In the genomic region with DNA sequence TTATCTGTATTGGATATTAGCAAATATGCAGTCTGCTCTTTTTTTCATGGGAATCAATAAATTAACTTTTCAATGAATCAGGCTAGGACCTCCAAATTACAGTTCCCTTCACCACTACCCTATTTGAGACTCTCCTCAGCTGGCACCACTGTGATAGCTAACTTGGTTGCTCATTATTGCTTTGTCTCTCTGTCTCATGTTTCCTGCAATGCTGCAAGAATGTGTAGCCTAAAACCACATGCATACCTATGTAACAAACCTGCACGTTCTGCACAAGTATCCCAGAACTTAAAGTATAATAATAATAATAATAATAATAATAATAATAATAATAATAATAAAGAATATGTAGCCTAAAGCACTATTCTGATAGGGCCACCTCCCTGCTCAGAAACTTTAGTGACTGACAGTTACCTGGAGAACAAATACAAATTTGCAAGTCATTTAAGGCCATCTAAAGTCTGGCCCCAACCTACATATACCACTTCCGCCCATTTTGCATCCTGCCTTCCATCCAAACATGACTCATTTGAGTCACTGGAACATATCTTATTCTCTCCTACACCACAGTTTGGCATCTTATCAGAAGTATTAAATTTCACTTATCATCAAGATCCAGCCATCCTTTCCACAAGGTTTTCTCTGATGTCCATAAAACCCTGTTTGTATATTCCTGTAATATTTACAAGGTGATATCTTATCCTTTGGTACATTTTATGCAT, we compare ENCODE assay signal across 20 cellular contexts.
"Had no signal": no experiment of that assay in that cellular context is flagged by ENCODE, and none has a peak within 500 bp of the region (broad histone marks: within the 10 kb centered on the region; RNA-seq: fewer than 3 reads in every experiment).

No MANE protein-coding gene starts in this region.

- ATAC-seq: activated T-cell treated with anti-CD3 and anti-CD28 coated beads, Interleukin-2, amount 50 U/mL, for 4 hours; left lobe of liver; natural killer cell treated with Interleukin-12 subunit alpha and Interleukin-12 subunit beta and Interleukin-15 and Interleukin-18, amount 100 ng/mL, for 72 hours; stimulated activated effector memory CD8-positive, alpha-beta T cell treated with anti-CD3 and anti-CD28 coated beads, Interleukin-12 subunit alpha, Interleukin-12 subunit beta, amount 100 ng/mL, for 72 hours had no signal

- H3K36me3 ChIP-seq: ascending aorta, sigmoid colon, stomach had no signal

- H3K27ac ChIP-seq: ascending aorta, parathyroid adenoma, sigmoid colon, stomach had no signal

- H3K4me1 ChIP-seq: ascending aorta, parathyroid adenoma, sigmoid colon, stomach had no signal

- H3K27me3 ChIP-seq: ascending aorta, sigmoid colon, stomach had no signal

- H3K9me3 ChIP-seq: ascending aorta, sigmoid colon, stomach had no signal

- H3K4me3 ChIP-seq: ascending aorta, lung, sigmoid colon, stomach had no signal

- FAIRE-seq: endothelial cell of umbilical vein, kidney had no signal

- DNase-seq: activated CD4-positive, alpha-beta T cell treated with anti-CD3 and anti-CD28 coated beads, Interleukin-2, amount 10 ng/mL, durations not matched to agents 24 days and 14 days; activated CD8-positive, alpha-beta memory T cell treated with anti-CD3 and anti-CD28 coated beads, Interleukin-2, amount 50 U/mL, for 4 hours; activated effector memory CD4-positive, alpha-beta T cell treated with anti-CD3 and anti-CD28 coated beads, Interleukin-2, amount 50 U/mL, for 16 hours; activated naive CD4-positive, alpha-beta T cell treated with anti-CD3 and anti-CD28 coated beads, Interleukin-2, amount 50 U/mL, for 16 hours; activated T-cell treated with anti-CD3 and anti-CD28 coated beads, Interleukin-2, amount 50 U/mL, for 4 hours; effector memory CD4-positive, alpha-beta T cell; foreskin fibroblast; glutamatergic neuron; hippocampal formation; kidney; sigmoid colon; stimulated activated CD4-positive, alpha-beta T cell treated with anti-CD3 and anti-CD28 coated beads, Interleukin-4, amount 100 ng/mL, for 24 hours; stomach had no signal
